ENCODE assay signal across 1 cellular context in the genomic region with DNA sequence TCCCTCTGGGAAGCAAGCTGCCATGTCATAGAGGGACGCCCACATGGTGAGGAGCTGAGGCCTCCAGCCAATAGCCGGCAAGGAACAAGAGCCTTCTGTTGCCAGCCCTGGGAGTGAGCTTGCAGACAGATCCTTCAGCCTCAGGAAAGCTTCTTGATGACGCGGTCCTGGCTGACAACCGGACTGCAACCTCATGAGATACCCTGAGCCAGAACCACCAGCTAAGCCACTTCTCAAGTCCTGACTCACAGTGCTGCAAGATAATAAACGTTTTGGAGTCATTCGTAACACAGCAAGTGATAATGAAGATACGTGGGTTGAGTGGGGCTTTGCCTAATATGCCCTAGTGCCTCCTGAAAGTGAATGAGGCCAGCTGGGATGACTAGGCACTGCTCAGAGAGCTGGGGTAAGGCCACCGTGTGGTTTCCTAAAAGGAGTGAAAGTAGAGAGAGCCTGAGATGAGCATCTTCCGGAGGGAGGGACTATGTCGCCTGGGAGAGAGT.
A peak's percentile ranks its signal among the peaks of the same experiment; 100 is the strongest.
TF ChIP-seq lines count a peak whose summit lies in the region.

No MANE protein-coding gene starts in this region.

TF ChIP-seq in K562, 482 proteins besides CTCF, POLR2A, EP300 and RAD21 (continued from another document and continues in another):
- TF ChIP-seq, protein P1, sequence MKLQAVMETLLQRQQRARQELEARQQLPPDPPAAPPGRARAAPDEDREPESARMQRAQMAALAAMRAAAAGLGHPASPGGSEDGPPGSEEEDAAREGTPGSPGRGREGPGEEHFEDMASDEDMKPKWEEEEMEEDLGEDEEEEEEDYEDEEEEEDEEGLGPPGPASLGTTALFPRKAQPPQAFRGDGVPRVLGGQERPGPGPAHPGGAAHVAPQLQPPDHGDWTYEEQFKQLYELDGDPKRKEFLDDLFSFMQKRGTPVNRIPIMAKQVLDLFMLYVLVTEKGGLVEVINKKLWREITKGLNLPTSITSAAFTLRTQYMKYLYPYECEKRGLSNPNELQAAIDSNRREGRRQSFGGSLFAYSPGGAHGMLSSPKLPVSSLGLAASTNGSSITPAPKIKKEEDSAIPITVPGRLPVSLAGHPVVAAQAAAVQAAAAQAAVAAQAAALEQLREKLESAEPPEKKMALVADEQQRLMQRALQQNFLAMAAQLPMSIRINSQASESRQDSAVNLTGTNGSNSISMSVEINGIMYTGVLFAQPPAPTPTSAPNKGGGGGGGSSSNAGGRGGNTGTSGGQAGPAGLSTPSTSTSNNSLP (IDR thresholded peaks at IDR 0.05; ENCODE audit: borderline replicate concordance, low read depth, low read length), result no peak
- TF ChIP-seq MTA1 (IDR thresholded peaks at IDR 0.05; ENCODE audit: borderline replicate concordance), result no peak
- peak; percentile 57 for TF ChIP-seq MEIS2 (IDR thresholded peaks at IDR 0.05; ENCODE audit: partially characterized antibody)
- TF ChIP-seq, protein P2, sequence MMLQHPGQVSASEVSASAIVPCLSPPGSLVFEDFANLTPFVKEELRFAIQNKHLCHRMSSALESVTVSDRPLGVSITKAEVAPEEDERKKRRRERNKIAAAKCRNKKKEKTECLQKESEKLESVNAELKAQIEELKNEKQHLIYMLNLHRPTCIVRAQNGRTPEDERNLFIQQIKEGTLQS (IDR thresholded peaks at IDR 0.05), result peak; percentile 61
- TF ChIP-seq, protein P2 (CRISPR knock-in tag; conservative IDR thresholded peaks at IDR 0.05), result no peak
- no peak for TF ChIP-seq MYBL2 (IDR thresholded peaks at IDR 0.05; ENCODE audit: low read depth)
- TF ChIP-seq MYBL2 (CRISPR knock-in tag; IDR thresholded peaks at IDR 0.05; ENCODE audit: borderline replicate concordance), result no peak
- TF ChIP-seq PRPF4 (IDR thresholded peaks at IDR 0.05; ENCODE audit: insufficient read depth, low read depth, low read length, poor library complexity, severe bottlenecking), result no peak
- TF ChIP-seq, protein P3, sequence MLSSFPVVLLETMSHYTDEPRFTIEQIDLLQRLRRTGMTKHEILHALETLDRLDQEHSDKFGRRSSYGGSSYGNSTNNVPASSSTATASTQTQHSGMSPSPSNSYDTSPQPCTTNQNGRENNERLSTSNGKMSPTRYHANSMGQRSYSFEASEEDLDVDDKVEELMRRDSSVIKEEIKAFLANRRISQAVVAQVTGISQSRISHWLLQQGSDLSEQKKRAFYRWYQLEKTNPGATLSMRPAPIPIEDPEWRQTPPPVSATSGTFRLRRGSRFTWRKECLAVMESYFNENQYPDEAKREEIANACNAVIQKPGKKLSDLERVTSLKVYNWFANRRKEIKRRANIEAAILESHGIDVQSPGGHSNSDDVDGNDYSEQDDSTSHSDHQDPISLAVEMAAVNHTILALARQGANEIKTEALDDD (IDR thresholded peaks at IDR 0.05), result peak; percentile 62; the same call in 1 of the 2 replicates
- peak in 1 of 2 experiments; percentile 63; a peak in 2 of 4 replicates for TF ChIP-seq HDAC1 (IDR thresholded peaks at IDR 0.05)
- TF ChIP-seq MEF2D (tag; conservative IDR thresholded peaks at IDR 0.05; ENCODE audit: low read depth), result no peak
- 0 out of 4 replicates have a peak, but pooled peaks of 1 of the 2 experiments have one; percentile 14 for TF ChIP-seq KDM1A (IDR thresholded peaks at IDR 0.05)
- no peak for TF ChIP-seq ZKSCAN8 (CRISPR knock-in tag; IDR thresholded peaks at IDR 0.05)
- TF ChIP-seq STAG1 (CRISPR knock-in tag; IDR thresholded peaks at IDR 0.05; ENCODE audit: borderline replicate concordance), result no peak
- TF ChIP-seq NFE2 (IDR thresholded peaks at IDR 0.05; ENCODE audit: low read depth), result peak; percentile 85
- TF ChIP-seq, protein P4, sequence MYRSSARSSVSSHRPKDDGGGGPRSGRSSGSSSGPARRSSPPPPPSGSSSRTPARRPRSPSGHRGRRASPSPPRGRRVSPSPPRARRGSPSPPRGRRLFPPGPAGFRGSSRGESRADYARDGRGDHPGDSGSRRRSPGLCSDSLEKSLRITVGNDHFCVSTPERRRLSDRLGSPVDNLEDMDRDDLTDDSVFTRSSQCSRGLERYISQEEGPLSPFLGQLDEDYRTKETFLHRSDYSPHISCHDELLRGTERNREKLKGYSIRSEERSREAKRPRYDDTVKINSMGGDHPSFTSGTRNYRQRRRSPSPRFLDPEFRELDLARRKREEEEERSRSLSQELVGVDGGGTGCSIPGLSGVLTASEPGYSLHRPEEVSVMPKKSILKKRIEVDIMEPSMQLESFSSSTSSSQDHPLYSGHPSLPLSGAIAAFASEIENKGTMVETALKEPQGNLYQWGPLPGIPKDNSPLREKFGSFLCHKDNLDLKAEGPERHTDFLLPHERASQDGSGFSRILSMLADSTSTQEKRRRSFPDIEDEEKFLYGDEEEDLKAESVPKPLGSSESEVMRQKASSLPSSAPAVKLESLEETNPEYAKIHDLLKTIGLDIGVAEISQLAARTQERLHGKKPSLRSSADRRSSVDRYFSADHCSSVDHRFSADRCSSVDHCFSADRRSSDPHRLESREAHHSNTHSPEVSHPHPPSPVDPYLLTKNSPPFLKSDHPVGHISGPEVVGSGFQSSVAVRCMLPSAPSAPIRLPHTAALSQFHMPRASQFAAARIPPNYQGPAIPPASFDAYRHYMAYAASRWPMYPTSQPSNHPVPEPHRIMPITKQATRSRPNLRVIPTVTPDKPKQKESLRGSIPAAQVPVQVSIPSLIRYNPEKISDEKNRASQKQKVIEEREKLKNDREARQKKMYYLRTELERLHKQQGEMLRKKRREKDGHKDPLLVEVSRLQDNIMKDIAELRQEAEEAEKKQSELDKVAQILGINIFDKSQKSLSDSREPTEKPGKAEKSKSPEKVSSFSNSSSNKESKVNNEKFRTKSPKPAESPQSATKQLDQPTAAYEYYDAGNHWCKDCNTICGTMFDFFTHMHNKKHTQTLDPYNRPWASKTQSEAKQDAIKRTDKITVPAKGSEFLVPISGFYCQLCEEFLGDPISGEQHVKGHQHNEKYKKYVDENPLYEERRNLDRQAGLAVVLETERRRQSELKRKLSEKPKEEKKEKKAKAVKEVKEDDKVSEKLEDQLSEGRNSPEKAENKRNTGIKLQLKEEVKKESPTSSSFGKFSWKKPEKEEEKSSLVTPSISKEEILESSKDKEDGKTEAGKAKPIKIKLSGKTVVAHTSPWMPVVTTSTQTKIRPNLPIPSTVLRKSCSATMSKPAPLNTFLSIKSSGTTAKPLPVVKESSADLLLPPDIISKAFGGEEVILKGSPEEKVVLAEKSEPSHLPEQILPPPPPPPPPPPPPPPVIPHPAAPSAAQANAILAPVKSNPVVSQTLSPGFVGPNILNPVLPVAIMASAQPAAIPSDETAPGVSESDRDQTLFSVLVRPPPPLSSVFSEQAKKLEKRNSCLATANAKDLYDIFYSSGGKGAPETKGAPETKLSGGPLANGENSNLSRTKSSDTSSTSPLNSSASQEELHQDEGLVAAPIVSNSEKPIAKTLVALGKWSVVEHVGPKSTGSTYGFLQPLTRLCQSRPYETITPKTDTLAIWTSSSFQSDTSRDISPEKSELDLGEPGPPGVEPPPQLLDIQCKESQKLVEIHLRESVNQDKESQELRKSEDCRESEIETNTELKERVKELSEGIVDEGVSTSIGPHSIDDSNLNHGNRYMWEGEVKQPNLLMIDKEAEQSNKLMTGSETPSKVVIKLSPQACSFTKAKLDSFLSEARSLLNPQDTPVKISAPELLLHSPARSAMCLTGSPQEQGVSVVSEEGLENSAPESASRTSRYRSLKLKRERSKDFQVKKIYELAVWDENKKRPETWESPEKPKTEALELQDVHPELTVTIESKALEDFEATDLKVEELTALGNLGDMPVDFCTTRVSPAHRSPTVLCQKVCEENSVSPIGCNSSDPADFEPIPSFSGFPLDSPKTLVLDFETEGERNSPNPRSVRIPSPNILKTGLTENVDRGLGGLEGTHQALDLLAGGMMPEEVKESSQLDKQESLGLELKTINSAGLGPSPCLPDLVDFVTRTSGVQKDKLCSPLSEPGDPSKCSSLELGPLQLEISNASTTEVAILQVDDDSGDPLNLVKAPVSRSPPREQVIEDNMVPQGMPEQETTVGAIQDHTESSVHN (IDR thresholded peaks at IDR 0.05; ENCODE audit: borderline replicate concordance in 1 of 2, low read depth in 1 of 2), result no peak
- TF ChIP-seq POLR2B (IDR thresholded peaks at IDR 0.05; ENCODE audit: low read depth, partially characterized antibody), result no peak
- peak; percentile 72 for TF ChIP-seq DACH1 (IDR thresholded peaks at IDR 0.05; ENCODE audit: partially characterized antibody)
- no peak for TF ChIP-seq BRD9 (IDR thresholded peaks at IDR 0.05; ENCODE audit: low read depth, partially characterized antibody)
- TF ChIP-seq, protein P5, sequence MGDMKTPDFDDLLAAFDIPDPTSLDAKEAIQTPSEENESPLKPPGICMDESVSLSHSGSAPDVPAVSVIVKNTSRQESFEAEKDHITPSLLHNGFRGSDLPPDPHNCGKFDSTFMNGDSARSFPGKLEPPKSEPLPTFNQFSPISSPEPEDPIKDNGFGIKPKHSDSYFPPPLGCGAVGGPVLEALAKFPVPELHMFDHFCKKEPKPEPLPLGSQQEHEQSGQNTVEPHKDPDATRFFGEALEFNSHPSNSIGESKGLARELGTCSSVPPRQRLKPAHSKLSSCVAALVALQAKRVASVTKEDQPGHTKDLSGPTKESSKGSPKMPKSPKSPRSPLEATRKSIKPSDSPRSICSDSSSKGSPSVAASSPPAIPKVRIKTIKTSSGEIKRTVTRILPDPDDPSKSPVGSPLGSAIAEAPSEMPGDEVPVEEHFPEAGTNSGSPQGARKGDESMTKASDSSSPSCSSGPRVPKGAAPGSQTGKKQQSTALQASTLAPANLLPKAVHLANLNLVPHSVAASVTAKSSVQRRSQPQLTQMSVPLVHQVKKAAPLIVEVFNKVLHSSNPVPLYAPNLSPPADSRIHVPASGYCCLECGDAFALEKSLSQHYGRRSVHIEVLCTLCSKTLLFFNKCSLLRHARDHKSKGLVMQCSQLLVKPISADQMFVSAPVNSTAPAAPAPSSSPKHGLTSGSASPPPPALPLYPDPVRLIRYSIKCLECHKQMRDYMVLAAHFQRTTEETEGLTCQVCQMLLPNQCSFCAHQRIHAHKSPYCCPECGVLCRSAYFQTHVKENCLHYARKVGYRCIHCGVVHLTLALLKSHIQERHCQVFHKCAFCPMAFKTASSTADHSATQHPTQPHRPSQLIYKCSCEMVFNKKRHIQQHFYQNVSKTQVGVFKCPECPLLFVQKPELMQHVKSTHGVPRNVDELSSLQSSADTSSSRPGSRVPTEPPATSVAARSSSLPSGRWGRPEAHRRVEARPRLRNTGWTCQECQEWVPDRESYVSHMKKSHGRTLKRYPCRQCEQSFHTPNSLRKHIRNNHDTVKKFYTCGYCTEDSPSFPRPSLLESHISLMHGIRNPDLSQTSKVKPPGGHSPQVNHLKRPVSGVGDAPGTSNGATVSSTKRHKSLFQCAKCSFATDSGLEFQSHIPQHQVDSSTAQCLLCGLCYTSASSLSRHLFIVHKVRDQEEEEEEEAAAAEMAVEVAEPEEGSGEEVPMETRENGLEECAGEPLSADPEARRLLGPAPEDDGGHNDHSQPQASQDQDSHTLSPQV (IDR thresholded peaks at IDR 0.05), result peak; percentile 41; the same call in 1 of the 2 replicates
- peak; percentile 72 for TF ChIP-seq MAFF (IDR thresholded peaks at IDR 0.05; ENCODE audit: low read length)
- TF ChIP-seq, protein P6, sequence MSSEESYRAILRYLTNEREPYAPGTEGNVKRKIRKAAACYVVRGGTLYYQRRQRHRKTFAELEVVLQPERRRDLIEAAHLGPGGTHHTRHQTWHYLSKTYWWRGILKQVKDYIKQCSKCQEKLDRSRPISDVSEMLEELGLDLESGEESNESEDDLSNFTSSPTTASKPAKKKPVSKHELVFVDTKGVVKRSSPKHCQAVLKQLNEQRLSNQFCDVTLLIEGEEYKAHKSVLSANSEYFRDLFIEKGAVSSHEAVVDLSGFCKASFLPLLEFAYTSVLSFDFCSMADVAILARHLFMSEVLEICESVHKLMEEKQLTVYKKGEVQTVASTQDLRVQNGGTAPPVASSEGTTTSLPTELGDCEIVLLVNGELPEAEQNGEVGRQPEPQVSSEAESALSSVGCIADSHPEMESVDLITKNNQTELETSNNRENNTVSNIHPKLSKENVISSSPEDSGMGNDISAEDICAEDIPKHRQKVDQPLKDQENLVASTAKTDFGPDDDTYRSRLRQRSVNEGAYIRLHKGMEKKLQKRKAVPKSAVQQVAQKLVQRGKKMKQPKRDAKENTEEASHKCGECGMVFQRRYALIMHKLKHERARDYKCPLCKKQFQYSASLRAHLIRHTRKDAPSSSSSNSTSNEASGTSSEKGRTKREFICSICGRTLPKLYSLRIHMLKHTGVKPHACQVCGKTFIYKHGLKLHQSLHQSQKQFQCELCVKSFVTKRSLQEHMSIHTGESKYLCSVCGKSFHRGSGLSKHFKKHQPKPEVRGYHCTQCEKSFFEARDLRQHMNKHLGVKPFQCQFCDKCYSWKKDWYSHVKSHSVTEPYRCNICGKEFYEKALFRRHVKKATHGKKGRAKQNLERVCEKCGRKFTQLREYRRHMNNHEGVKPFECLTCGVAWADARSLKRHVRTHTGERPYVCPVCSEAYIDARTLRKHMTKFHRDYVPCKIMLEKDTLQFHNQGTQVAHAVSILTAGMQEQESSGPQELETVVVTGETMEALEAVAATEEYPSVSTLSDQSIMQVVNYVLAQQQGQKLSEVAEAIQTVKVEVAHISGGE (CRISPR knock-in tag; IDR thresholded peaks at IDR 0.05), result 0 out of 6 replicates have a peak, but pooled peaks of 1 of the 3 experiments have one; percentile 34
- TF ChIP-seq MTA3 (IDR thresholded peaks at IDR 0.05; ENCODE audit: borderline replicate concordance), result 0 out of 2 replicates have a peak, but pooled peaks have one; percentile 52
- peak; percentile 69; the same call in 1 of the 2 replicates for TF ChIP-seq BACH1 (tag; IDR thresholded peaks at IDR 0.05)
- peak in 1 of 2 experiments; percentile 46; a peak in 1 of 4 replicates for TF ChIP-seq RCOR1 (IDR thresholded peaks at IDR 0.05; ENCODE audit: borderline replicate concordance in 1 of 2, low read depth in 2 of 2, low read length in 2 of 2)
- TF ChIP-seq ZNF780A (CRISPR knock-in tag; IDR thresholded peaks at IDR 0.05), result no peak
- 0 out of 2 replicates have a peak, but pooled peaks have one; percentile 10 for TF ChIP-seq CEBPB (tag; IDR thresholded peaks at IDR 0.05)
- TF ChIP-seq ATF1 (CRISPR knock-in tag; IDR thresholded peaks at IDR 0.05), result no peak
- TF ChIP-seq ATF1 (tag; IDR thresholded peaks at IDR 0.05), result peak; percentile 89
- TF ChIP-seq MAFK (IDR thresholded peaks at IDR 0.05; ENCODE audit: low read length), result peak; percentile 67
- TF ChIP-seq, protein P7, sequence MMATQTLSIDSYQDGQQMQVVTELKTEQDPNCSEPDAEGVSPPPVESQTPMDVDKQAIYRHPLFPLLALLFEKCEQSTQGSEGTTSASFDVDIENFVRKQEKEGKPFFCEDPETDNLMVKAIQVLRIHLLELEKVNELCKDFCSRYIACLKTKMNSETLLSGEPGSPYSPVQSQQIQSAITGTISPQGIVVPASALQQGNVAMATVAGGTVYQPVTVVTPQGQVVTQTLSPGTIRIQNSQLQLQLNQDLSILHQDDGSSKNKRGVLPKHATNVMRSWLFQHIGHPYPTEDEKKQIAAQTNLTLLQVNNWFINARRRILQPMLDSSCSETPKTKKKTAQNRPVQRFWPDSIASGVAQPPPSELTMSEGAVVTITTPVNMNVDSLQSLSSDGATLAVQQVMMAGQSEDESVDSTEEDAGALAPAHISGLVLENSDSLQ (IDR thresholded peaks at IDR 0.05), result peak; percentile 62; the same call in 1 of the 2 replicates
- no peak for TF ChIP-seq TGIF2 (CRISPR knock-in tag; IDR thresholded peaks at IDR 0.05)
- TF ChIP-seq LCOR (CRISPR knock-in tag; IDR thresholded peaks at IDR 0.05), result 0 out of 2 replicates have a peak, but pooled peaks have one; percentile 27
- TF ChIP-seq ARID1B (IDR thresholded peaks at IDR 0.05), result 0 out of 2 replicates have a peak, but pooled peaks have one; percentile 51
